Comparison of ENCODE assay signal across 8 cellular contexts in the genomic region with DNA sequence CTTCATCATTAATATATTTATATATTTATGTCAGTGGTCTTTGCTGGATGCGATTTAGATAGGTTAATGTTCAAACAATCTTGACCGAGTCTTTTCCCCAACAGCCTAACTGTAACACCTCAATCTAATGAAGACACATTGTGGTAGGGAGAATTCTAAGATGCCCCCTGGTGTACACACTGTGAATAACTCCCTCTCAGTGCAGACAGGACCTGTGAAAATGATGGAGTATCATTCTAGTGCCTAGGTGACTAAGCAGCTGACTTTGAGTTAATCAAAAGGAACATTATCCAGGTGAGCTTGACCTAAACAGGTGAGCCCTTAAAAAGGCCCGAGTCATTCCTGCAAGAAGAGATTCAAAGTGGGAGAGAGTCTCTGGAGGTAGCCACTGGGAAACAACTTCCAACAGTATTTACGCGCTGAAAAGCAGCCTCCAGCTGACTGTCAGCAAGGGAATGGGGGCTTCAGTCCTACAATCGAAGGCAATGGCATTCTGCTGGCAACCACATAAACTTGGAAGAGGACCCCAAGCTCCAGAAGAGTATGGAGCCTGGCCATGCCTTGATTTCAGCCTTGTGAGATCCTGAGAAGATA. TPM values are rescaled to one million over a fixed set of nuclear protein-coding genes. Genes with fewer than 3 reads are reported as not detected.
A peak's percentile ranks its signal among the peaks of the same experiment; 100 is the strongest.
DNase-seq lines count a peak whose midpoint lies in the region; ATAC-seq, FAIRE-seq and TF ChIP-seq lines count a peak whose summit lies in the region.

No MANE protein-coding gene starts in this region.

- no peak for TF ChIP-seq EP300 in Ishikawa (IDR thresholded peaks at IDR 0.05; ENCODE audit: borderline replicate concordance)

- H3K4me1 ChIP-seq in right atrium auricular region: no peaks in the 10 kb centered on the region
- no peaks in the 10 kb centered on the region for H3K4me1 ChIP-seq in small intestine (ENCODE audit: control insufficient read depth in 2 of 2, insufficient read depth in 1 of 2, low read depth in 1 of 2, low read length in 1 of 2)

- no peaks in the 10 kb centered on the region for H3K9me3 Mint-ChIP-seq in activated naive CD8-positive, alpha-beta T cell treated with anti-CD3 and anti-CD28 coated beads, Interleukin-2, amount 50 U/mL, for 24 hours

- no peaks in the 10 kb centered on the region for H3K36me3 ChIP-seq in right atrium auricular region
- peaks cover 0 to 3% of the 10 kb centered on the region in 2 donors for H3K36me3 ChIP-seq in small intestine (ENCODE audit: control insufficient read depth in 2 of 2, insufficient read depth in 2 of 2, low read length in 2 of 2)

- no peaks in the 10 kb centered on the region for H3K27me3 Mint-ChIP-seq in activated naive CD8-positive, alpha-beta T cell treated with anti-CD3 and anti-CD28 coated beads, Interleukin-2, amount 50 U/mL, for 24 hours

- ATAC-seq in activated naive CD8-positive, alpha-beta T cell treated with anti-CD3 and anti-CD28 coated beads, Interleukin-2, amount 50 U/mL, for 24 hours: peak; percentile 80
- ATAC-seq in HG02623 (IDR thresholded peaks at IDR 0.05; ENCODE audit: unreplicated experiment): no peak

- H3K4me3 Mint-ChIP-seq in activated naive CD8-positive, alpha-beta T cell treated with anti-CD3 and anti-CD28 coated beads, Interleukin-2, amount 50 U/mL, for 24 hours: no peak overlapping the region

- no peak overlapping the region for H3K27ac ChIP-seq in right atrium auricular region
- no peak overlapping the region for H3K27ac ChIP-seq in small intestine (ENCODE audit: low read depth in 1 of 2, low read length in 1 of 2)

- peak; percentile 70 for FAIRE-seq in small intestine (lab: Jason Lieb, UNC)

- TF ChIP-seq CTCF in right atrium auricular region (IDR thresholded peaks at IDR 0.05): peak; percentile 57 to 82

- 48 to 57% (median 53%) methylated on average over 6 of the region's 6 CpGs for WGBS in small intestine, 3 donors

- DNase-seq in COR-L47 (lab: John Stamatoyannopoulos, UW): peak; percentile 43
- DNase-seq in GM19240 (ENCODE audit: insufficient read length, low spot score): peak; percentile 19
- DNase-seq in SKM-1 (lab: John Stamatoyannopoulos, UW; ENCODE audit: unreplicated experiment): peak; percentile 55
- DNase-seq in activated naive CD8-positive, alpha-beta T cell treated with anti-CD3 and anti-CD28 coated beads, Interleukin-2, amount 50 U/mL, for 24 hours: peak; percentile 53
- no peak for DNase-seq in right atrium auricular region (ENCODE audit: low spot score)
- DNase-seq in small intestine: peak; percentile 70

- peaks cover 14% of the 10 kb centered on the region for H3K36me3 Mint-ChIP-seq in activated naive CD8-positive, alpha-beta T cell treated with anti-CD3 and anti-CD28 coated beads, Interleukin-2, amount 50 U/mL, for 24 hours (ENCODE audit: low read depth)

- H3K27ac Mint-ChIP-seq in activated naive CD8-positive, alpha-beta T cell treated with anti-CD3 and anti-CD28 coated beads, Interleukin-2, amount 50 U/mL, for 24 hours: no peak overlapping the region

- H3K4me1 Mint-ChIP-seq in activated naive CD8-positive, alpha-beta T cell treated with anti-CD3 and anti-CD28 coated beads, Interleukin-2, amount 50 U/mL, for 24 hours: peaks cover 6% of the 10 kb centered on the region

- H3K4me3 ChIP-seq in right atrium auricular region: no peak overlapping the region
- no peak overlapping the region for H3K4me3 ChIP-seq in small intestine (ENCODE audit: low read depth in 1 of 2, low read length in 2 of 2)

- peak; percentile 66 for TF ChIP-seq RAD21 in Ishikawa (IDR thresholded peaks at IDR 0.05; ENCODE audit: low read depth)

- H3K27me3 ChIP-seq in right atrium auricular region (no peaks in the 10 kb centered on the region), small intestine (ENCODE audit: control insufficient read depth in 2 of 2, insufficient read depth in 2 of 2, low read length in 2 of 2) (no peaks in the 10 kb centered on the region)

- no peaks in the 10 kb centered on the region for H3K9me3 ChIP-seq in right atrium auricular region
- H3K9me3 ChIP-seq in small intestine (ENCODE audit: control insufficient read depth, low read depth): no peaks in the 10 kb centered on the region

TF ChIP-seq in Ishikawa, 13 proteins besides CTCF, POLR2A, EP300 and RAD21:
- TF ChIP-seq, protein P1, sequence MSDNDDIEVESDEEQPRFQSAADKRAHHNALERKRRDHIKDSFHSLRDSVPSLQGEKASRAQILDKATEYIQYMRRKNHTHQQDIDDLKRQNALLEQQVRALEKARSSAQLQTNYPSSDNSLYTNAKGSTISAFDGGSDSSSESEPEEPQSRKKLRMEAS (IDR thresholded peaks at IDR 0.05): no peak
- TF ChIP-seq YY1 (IDR thresholded peaks at IDR 0.05; ENCODE audit: low read depth): no peak
- TF ChIP-seq TAF1 (IDR thresholded peaks at IDR 0.05; ENCODE audit: low read depth): no peak
- no peak for TF ChIP-seq CEBPB (IDR thresholded peaks at IDR 0.05)
- TF ChIP-seq ZBTB7A (IDR thresholded peaks at IDR 0.05; ENCODE audit: low read depth): no peak
- TF ChIP-seq, protein P2, sequence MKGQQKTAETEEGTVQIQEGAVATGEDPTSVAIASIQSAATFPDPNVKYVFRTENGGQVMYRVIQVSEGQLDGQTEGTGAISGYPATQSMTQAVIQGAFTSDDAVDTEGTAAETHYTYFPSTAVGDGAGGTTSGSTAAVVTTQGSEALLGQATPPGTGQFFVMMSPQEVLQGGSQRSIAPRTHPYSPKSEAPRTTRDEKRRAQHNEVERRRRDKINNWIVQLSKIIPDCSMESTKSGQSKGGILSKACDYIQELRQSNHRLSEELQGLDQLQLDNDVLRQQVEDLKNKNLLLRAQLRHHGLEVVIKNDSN (IDR thresholded peaks at IDR 0.05): no peak
- 0 out of 2 replicates have a peak, but pooled peaks have one; percentile 10 for TF ChIP-seq TEAD4 (IDR thresholded peaks at IDR 0.05)
TF ChIP-seq in Ishikawa: peak in this region for 1.

RNA-seq across cellular contexts. Expression of gene KBTBD7, which starts 28.0 kb away (rescaled TPM):
- total RNA-seq in right atrium auricular region: 1 to 10 TPM; 7.0 to 7.8 TPM
- polyA plus RNA-seq in small intestine: 1 to 10 TPM; 1.1 to 3.4 (median 2.7) TPM

RNA-seq across cellular contexts. Expression of gene MTRF1, which starts 41.0 kb away (rescaled TPM):
- 10 to 100 TPM in 1 of 2 donors, 1 to 10 TPM in 1; 9.3 to 11.5 TPM for total RNA-seq in right atrium auricular region
- 10 to 100 TPM in 2 of 3 donors, 1 to 10 TPM in 1; 10.0 to 13.2 (median 11.9) TPM for polyA plus RNA-seq in small intestine
